Comparison of ENCODE assay signal across 1 cellular context in the genomic region with DNA sequence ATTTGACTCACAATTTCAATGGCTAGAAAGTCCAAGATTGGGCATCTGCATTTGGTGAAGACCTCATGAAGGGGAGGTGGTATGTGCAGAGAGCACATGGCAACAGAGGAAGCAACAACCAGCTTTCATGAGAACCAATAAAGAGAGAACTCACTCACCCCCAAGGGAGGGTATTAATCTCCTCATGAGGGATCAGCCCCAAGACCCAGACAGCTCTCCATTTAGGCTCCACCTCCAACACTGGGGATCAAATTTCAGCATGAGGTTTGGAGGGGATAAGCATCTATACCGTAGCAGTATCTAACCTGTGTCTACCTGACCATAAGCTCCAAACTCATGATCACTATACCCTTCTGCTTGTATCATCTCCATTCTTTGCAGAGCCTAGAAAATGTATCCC.
TF ChIP-seq lines count a peak whose summit lies in the region.

No MANE protein-coding gene starts in this region.

TF ChIP-seq in GM23338, 12 proteins besides CTCF, POLR2A, EP300 and RAD21 (continued from another document):
- TF ChIP-seq, protein P1, sequence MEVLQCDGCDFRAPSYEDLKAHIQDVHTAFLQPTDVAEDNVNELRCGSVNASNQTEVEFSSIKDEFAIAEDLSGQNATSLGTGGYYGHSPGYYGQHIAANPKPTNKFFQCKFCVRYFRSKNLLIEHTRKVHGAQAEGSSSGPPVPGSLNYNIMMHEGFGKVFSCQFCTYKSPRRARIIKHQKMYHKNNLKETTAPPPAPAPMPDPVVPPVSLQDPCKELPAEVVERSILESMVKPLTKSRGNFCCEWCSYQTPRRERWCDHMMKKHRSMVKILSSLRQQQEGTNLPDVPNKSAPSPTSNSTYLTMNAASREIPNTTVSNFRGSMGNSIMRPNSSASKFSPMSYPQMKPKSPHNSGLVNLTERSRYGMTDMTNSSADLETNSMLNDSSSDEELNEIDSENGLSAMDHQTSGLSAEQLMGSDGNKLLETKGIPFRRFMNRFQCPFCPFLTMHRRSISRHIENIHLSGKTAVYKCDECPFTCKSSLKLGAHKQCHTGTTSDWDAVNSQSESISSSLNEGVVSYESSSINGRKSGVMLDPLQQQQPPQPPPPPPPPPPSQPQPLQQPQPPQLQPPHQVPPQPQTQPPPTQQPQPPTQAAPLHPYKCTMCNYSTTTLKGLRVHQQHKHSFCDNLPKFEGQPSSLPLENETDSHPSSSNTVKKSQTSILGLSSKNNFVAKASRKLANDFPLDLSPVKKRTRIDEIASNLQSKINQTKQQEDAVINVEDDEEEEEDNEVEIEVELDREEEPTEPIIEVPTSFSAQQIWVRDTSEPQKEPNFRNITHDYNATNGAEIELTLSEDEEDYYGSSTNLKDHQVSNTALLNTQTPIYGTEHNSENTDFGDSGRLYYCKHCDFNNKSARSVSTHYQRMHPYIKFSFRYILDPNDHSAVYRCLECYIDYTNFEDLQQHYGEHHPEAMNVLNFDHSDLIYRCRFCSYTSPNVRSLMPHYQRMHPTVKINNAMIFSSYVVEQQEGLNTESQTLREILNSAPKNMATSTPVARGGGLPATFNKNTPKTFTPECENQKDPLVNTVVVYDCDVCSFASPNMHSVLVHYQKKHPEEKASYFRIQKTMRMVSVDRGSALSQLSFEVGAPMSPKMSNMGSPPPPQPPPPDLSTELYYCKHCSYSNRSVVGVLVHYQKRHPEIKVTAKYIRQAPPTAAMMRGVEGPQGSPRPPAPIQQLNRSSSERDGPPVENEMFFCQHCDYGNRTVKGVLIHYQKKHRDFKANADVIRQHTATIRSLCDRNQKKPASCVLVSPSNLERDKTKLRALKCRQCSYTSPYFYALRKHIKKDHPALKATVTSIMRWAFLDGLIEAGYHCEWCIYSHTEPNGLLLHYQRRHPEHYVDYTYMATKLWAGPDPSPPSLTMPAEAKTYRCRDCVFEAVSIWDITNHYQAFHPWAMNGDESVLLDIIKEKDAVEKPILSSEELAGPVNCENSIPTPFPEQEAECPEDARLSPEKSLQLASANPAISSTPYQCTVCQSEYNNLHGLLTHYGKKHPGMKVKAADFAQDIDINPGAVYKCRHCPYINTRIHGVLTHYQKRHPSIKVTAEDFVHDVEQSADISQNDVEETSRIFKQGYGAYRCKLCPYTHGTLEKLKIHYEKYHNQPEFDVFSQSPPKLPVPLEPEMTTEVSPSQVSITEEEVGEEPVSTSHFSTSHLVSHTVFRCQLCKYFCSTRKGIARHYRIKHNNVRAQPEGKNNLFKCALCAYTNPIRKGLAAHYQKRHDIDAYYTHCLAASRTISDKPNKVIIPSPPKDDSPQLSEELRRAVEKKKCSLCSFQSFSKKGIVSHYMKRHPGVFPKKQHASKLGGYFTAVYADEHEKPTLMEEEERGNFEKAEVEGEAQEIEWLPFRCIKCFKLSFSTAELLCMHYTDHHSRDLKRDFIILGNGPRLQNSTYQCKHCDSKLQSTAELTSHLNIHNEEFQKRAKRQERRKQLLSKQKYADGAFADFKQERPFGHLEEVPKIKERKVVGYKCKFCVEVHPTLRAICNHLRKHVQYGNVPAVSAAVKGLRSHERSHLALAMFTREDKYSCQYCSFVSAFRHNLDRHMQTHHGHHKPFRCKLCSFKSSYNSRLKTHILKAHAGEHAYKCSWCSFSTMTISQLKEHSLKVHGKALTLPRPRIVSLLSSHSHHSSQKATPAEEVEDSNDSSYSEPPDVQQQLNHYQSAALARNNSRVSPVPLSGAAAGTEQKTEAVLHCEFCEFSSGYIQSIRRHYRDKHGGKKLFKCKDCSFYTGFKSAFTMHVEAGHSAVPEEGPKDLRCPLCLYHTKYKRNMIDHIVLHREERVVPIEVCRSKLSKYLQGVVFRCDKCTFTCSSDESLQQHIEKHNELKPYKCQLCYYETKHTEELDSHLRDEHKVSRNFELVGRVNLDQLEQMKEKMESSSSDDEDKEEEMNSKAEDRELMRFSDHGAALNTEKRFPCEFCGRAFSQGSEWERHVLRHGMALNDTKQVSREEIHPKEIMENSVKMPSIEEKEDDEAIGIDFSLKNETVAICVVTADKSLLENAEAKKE (CRISPR knock-in tag; IDR thresholded peaks at IDR 0.05), result no peak
- TF ChIP-seq ZNF331 (CRISPR knock-in tag; IDR thresholded peaks at IDR 0.05; ENCODE audit: low read depth) (no peak), EZH2 (IDR thresholded peaks at IDR 0.05; ENCODE audit: low read depth, unreplicated experiment) (no peak), JUNB (IDR thresholded peaks at IDR 0.05; ENCODE audit: unreplicated experiment) (no peak), POLR2AphosphoS5 (IDR thresholded peaks at IDR 0.05; ENCODE audit: low read depth) (no peak), STAT1 (IDR thresholded peaks at IDR 0.05; ENCODE audit: unreplicated experiment) (no peak), EZH2phosphoT487 (IDR thresholded peaks at IDR 0.05; ENCODE audit: unreplicated experiment) (no peak), CREB1 (CRISPR knock-in tag; IDR thresholded peaks at IDR 0.05; ENCODE audit: low read depth) (no peak), ZNF114 (CRISPR knock-in tag; IDR thresholded peaks at IDR 0.05) (no peak)
- TF ChIP-seq, protein P2, sequence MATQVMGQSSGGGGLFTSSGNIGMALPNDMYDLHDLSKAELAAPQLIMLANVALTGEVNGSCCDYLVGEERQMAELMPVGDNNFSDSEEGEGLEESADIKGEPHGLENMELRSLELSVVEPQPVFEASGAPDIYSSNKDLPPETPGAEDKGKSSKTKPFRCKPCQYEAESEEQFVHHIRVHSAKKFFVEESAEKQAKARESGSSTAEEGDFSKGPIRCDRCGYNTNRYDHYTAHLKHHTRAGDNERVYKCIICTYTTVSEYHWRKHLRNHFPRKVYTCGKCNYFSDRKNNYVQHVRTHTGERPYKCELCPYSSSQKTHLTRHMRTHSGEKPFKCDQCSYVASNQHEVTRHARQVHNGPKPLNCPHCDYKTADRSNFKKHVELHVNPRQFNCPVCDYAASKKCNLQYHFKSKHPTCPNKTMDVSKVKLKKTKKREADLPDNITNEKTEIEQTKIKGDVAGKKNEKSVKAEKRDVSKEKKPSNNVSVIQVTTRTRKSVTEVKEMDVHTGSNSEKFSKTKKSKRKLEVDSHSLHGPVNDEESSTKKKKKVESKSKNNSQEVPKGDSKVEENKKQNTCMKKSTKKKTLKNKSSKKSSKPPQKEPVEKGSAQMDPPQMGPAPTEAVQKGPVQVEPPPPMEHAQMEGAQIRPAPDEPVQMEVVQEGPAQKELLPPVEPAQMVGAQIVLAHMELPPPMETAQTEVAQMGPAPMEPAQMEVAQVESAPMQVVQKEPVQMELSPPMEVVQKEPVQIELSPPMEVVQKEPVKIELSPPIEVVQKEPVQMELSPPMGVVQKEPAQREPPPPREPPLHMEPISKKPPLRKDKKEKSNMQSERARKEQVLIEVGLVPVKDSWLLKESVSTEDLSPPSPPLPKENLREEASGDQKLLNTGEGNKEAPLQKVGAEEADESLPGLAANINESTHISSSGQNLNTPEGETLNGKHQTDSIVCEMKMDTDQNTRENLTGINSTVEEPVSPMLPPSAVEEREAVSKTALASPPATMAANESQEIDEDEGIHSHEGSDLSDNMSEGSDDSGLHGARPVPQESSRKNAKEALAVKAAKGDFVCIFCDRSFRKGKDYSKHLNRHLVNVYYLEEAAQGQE (IDR thresholded peaks at IDR 0.05; ENCODE audit: unreplicated experiment), result no peak
- TF ChIP-seq, protein P3, sequence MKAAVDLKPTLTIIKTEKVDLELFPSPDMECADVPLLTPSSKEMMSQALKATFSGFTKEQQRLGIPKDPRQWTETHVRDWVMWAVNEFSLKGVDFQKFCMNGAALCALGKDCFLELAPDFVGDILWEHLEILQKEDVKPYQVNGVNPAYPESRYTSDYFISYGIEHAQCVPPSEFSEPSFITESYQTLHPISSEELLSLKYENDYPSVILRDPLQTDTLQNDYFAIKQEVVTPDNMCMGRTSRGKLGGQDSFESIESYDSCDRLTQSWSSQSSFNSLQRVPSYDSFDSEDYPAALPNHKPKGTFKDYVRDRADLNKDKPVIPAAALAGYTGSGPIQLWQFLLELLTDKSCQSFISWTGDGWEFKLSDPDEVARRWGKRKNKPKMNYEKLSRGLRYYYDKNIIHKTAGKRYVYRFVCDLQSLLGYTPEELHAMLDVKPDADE (IDR thresholded peaks at IDR 0.05), result no peak
